36 cellular contexts compared by ENCODE assay signal in the genomic region with DNA sequence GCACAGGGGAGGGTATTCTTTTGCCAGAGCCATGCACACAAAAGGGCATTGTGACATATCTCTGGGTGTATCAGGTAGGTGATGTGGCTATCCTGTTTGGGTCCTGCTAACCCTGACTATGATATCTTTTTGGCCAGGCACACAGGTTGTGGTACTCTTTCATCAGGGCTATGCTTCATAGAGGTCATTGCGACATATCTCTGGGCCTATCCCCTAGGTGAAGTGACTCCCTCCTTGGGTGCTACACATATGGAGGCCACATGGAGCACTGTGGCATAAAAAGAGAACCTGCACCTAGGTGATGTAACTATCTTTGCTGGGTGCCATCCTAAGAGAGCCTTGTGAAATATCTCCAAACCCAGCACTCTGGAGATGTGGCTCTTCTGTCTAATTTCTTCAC.
"Had no signal": no experiment of that assay in that cellular context is flagged by ENCODE, and none has a peak within 500 bp of the region (broad histone marks: within the 10 kb centered on the region; RNA-seq: fewer than 3 reads in every experiment).

No MANE protein-coding gene starts in this region.

- H3K4me2 ChIP-seq: hepatocyte had no signal

- H3K27ac Mint-ChIP-seq: activated B cell treated with CpG ODN at 0.5 μM for 24 hours; activated CD8-positive, alpha-beta T cell treated with anti-CD3 and anti-CD28 coated beads for 36 hours; activated naive CD4-positive, alpha-beta T cell treated with anti-CD3 and anti-CD28 coated beads for 36 hours; activated naive CD4-positive, alpha-beta T cell treated with anti-CD3 and anti-CD28 coated beads, Interleukin-2, amount 50 U/mL, for 24 hours; activated naive CD8-positive, alpha-beta T cell treated with anti-CD3 and anti-CD28 coated beads for 36 hours; activated naive CD8-positive, alpha-beta T cell treated with anti-CD3 and anti-CD28 coated beads, Interleukin-2, amount 50 U/mL, for 24 hours; activated T-helper 1 cell treated with anti-CD3 and anti-CD28 coated beads, Interleukin-12 subunit alpha, Interleukin-12 subunit beta, Interleukin-2, Interleukin-4 antibody, amounts not matched to agents 30 ng/mL and 10 ng/mL and 1 ng/mL, durations not matched to agents 14 hours and 24 hours and 36 hours; activated T-helper 2 cell treated with anti-CD3 and anti-CD28 coated beads, Interferon-gamma antibody, Interleukin-2, Interleukin-4, amounts not matched to agents 10 μg/mL and 5 μg/mL and 100 μg/mL, durations not matched to agents 14 hours and 24 hours and 36 hours; T-helper 1 cell treated with Interleukin-12 subunit alpha and Interleukin-12 subunit beta and Interleukin-4 antibody, amounts not matched to agents 30 μg/mL and 1 μg/mL, for 36 hours; T-helper 2 cell treated with Interferon-gamma antibody and Interleukin-4, amounts not matched to agents 5 μg/mL and 100 μg/mL, for 36 hours had no signal

- H2AFZ ChIP-seq: hepatocyte had no signal

- H3K4me1 Mint-ChIP-seq: activated B cell treated with CpG ODN at 0.5 μM for 24 hours; activated naive CD4-positive, alpha-beta T cell treated with anti-CD3 and anti-CD28 coated beads, Interleukin-2, amount 50 U/mL, for 24 hours; activated naive CD8-positive, alpha-beta T cell treated with anti-CD3 and anti-CD28 coated beads for 36 hours; activated naive CD8-positive, alpha-beta T cell treated with anti-CD3 and anti-CD28 coated beads, Interleukin-2, amount 50 U/mL, for 24 hours had no signal

- H3K27me3 Mint-ChIP-seq: activated B cell treated with CpG ODN at 0.5 μM for 24 hours; activated CD8-positive, alpha-beta T cell treated with anti-CD3 and anti-CD28 coated beads for 36 hours; activated naive CD4-positive, alpha-beta T cell treated with anti-CD3 and anti-CD28 coated beads, Interleukin-2, amount 50 U/mL, for 24 hours; activated naive CD8-positive, alpha-beta T cell treated with anti-CD3 and anti-CD28 coated beads for 36 hours; activated naive CD8-positive, alpha-beta T cell treated with anti-CD3 and anti-CD28 coated beads, Interleukin-2, amount 50 U/mL, for 24 hours had no signal

- DNase-seq: activated B cell treated with CpG ODN at 0.5 μM for 24 hours; activated CD4-positive, alpha-beta T cell treated with anti-CD3 and anti-CD28 coated beads for 48 hours; activated CD4-positive, alpha-beta T cell treated with anti-CD3 and anti-CD28 coated beads, Interleukin-2, amount 50 U/mL, for 1 hour; activated CD4-positive, alpha-beta T cell treated with anti-CD3 and anti-CD28 coated beads, Interleukin-2, amount 50 U/mL, for 48 hours; activated CD8-positive, alpha-beta memory T cell treated with anti-CD3 and anti-CD28 coated beads for 24 hours; activated CD8-positive, alpha-beta T cell treated with anti-CD3 and anti-CD28 coated beads for 36 hours; activated effector memory CD4-positive, alpha-beta T cell treated with anti-CD3 and anti-CD28 coated beads, Interleukin-2, amount 50 U/mL, for 16 hours; activated naive CD4-positive, alpha-beta T cell treated with anti-CD3 and anti-CD28 coated beads for 36 hours; activated naive CD8-positive, alpha-beta T cell treated with anti-CD3 and anti-CD28 coated beads for 36 hours; activated naive CD8-positive, alpha-beta T cell treated with anti-CD3 and anti-CD28 coated beads, Interleukin-2, amount 50 U/mL, for 24 hours; activated T-cell treated with anti-CD3 and anti-CD28 coated beads, Interleukin-2, amount 50 U/mL, for 4 hours; adrenal gland; amygdala; aorta; body of pancreas; central memory CD4-positive, alpha-beta T cell; cerebellar nuclear complex; colonic mucosa; effector CD8-positive, alpha-beta T cell; erythroblast; foreskin melanocyte; heart right ventricle; T1000; WERI-Rb-1 had no signal

- H3K9me3 Mint-ChIP-seq: activated B cell treated with CpG ODN at 0.5 μM for 24 hours; activated CD8-positive, alpha-beta T cell treated with anti-CD3 and anti-CD28 coated beads for 36 hours; activated naive CD4-positive, alpha-beta T cell treated with anti-CD3 and anti-CD28 coated beads for 36 hours; activated naive CD4-positive, alpha-beta T cell treated with anti-CD3 and anti-CD28 coated beads, Interleukin-2, amount 50 U/mL, for 24 hours; activated naive CD8-positive, alpha-beta T cell treated with anti-CD3 and anti-CD28 coated beads for 36 hours; activated T-helper 1 cell treated with anti-CD3 and anti-CD28 coated beads, Interleukin-12 subunit alpha, Interleukin-12 subunit beta, Interleukin-2, Interleukin-4 antibody, amounts not matched to agents 30 ng/mL and 10 ng/mL and 1 ng/mL, durations not matched to agents 14 hours and 24 hours and 36 hours; activated T-helper 2 cell treated with anti-CD3 and anti-CD28 coated beads, Interferon-gamma antibody, Interleukin-2, Interleukin-4, amounts not matched to agents 10 μg/mL and 5 μg/mL and 100 μg/mL, durations not matched to agents 14 hours and 24 hours and 36 hours; T-helper 1 cell treated with Interleukin-12 subunit alpha and Interleukin-12 subunit beta and Interleukin-4 antibody, amounts not matched to agents 30 μg/mL and 1 μg/mL, for 36 hours; T-helper 2 cell treated with Interferon-gamma antibody and Interleukin-4, amounts not matched to agents 5 μg/mL and 100 μg/mL, for 36 hours had no signal

- H3K9me3 ChIP-seq: adrenal gland, body of pancreas, colonic mucosa, esophagus muscularis mucosa, gastroesophageal sphincter, heart right ventricle had no signal

- H3K4me3 Mint-ChIP-seq: activated B cell treated with CpG ODN at 0.5 μM for 24 hours; activated CD8-positive, alpha-beta T cell treated with anti-CD3 and anti-CD28 coated beads for 36 hours; activated naive CD4-positive, alpha-beta T cell treated with anti-CD3 and anti-CD28 coated beads for 36 hours; activated naive CD4-positive, alpha-beta T cell treated with anti-CD3 and anti-CD28 coated beads, Interleukin-2, amount 50 U/mL, for 24 hours; activated naive CD8-positive, alpha-beta T cell treated with anti-CD3 and anti-CD28 coated beads for 36 hours; activated naive CD8-positive, alpha-beta T cell treated with anti-CD3 and anti-CD28 coated beads, Interleukin-2, amount 50 U/mL, for 24 hours; activated T-cell treated with anti-CD3 and anti-CD28 coated beads, Interleukin-2, amount 50 U/mL, for 4 hours; activated T-helper 1 cell treated with anti-CD3 and anti-CD28 coated beads, Interleukin-12 subunit alpha, Interleukin-12 subunit beta, Interleukin-2, Interleukin-4 antibody, amounts not matched to agents 30 ng/mL and 10 ng/mL and 1 ng/mL, durations not matched to agents 14 hours and 24 hours and 36 hours; T-helper 1 cell treated with Interleukin-12 subunit alpha and Interleukin-12 subunit beta and Interleukin-4 antibody, amounts not matched to agents 30 μg/mL and 1 μg/mL, for 36 hours; T-helper 2 cell treated with Interferon-gamma antibody and Interleukin-4, amounts not matched to agents 5 μg/mL and 100 μg/mL, for 36 hours had no signal

- H3K36me3 ChIP-seq: adrenal gland, cardiac muscle cell, colonic mucosa, esophagus muscularis mucosa, gastroesophageal sphincter, heart right ventricle, WERI-Rb-1 had no signal

- H3K27ac ChIP-seq: adrenal gland, body of pancreas, cardiac muscle cell, colonic mucosa, esophagus muscularis mucosa, gastroesophageal sphincter, heart right ventricle, hepatocyte, WERI-Rb-1 had no signal

- FAIRE-seq: endometrium, endothelial cell of umbilical vein had no signal

- H3K4me1 ChIP-seq: adrenal gland, body of pancreas, colonic mucosa, esophagus muscularis mucosa, gastroesophageal sphincter, heart right ventricle had no signal

- H3K36me3 Mint-ChIP-seq: activated naive CD4-positive, alpha-beta T cell treated with anti-CD3 and anti-CD28 coated beads, Interleukin-2, amount 50 U/mL, for 24 hours; activated naive CD8-positive, alpha-beta T cell treated with anti-CD3 and anti-CD28 coated beads for 36 hours had no signal

- ATAC-seq: activated CD4-positive, CD25-positive, alpha-beta regulatory T cell treated with anti-CD3 and anti-CD28 coated beads, Interleukin-2, amount 50 U/mL, for 24 hours; activated CD8-positive, alpha-beta T cell treated with anti-CD3 and anti-CD28 coated beads for 36 hours; activated naive CD8-positive, alpha-beta T cell treated with anti-CD3 and anti-CD28 coated beads, Interleukin-2, amount 50 U/mL, for 24 hours; activated T-cell treated with anti-CD3 and anti-CD28 coated beads, Interleukin-2, amount 50 U/mL, for 4 hours; body of pancreas; gastroesophageal sphincter; heart right ventricle had no signal

- H3K27me3 ChIP-seq: adrenal gland, body of pancreas, cardiac muscle cell, colonic mucosa, esophagus muscularis mucosa, gastroesophageal sphincter, heart right ventricle, hepatocyte had no signal

- H3K4me3 ChIP-seq: adrenal gland, body of pancreas, cardiac muscle cell, colonic mucosa, esophagus muscularis mucosa, gastroesophageal sphincter, heart right ventricle, hepatocyte had no signal

- H3K79me2 ChIP-seq: hepatocyte had no signal
